In genomic region chr12:26286186-26286585, GRCh38 we compare ENCODE assay signal across 22 cellular contexts.
DNase-seq lines count a peak whose midpoint lies in the region; ATAC-seq, FAIRE-seq and TF ChIP-seq lines count a peak whose summit lies in the region.
"Had no signal": no experiment of that assay in that cellular context is flagged by ENCODE, and none has a peak within 500 bp of the region (broad histone marks: within the 10 kb centered on the region; RNA-seq: fewer than 3 reads in every experiment).

No MANE protein-coding gene starts in this region.

- no peaks in the 10 kb centered on the region for H3K36me3 ChIP-seq in astrocyte (ENCODE audit: insufficient read depth, low read length)
- H3K36me3 ChIP-seq in tibial artery, result no peaks in the 10 kb centered on the region
- H3K36me3 ChIP-seq in SJCRH30, result no peaks in the 10 kb centered on the region
- H3K36me3 ChIP-seq: BE2C, HAP-1, SJSA1 had no signal

- H3K27ac ChIP-seq in astrocyte (ENCODE audit: low read depth, low read length), result no peak overlapping the region
- H3K27ac ChIP-seq in tibial artery, result peak overlapping the region; percentile 81 to 89
- H3K27ac ChIP-seq in SJCRH30, result no peak overlapping the region
- H3K27ac ChIP-seq: 22Rv1, GM23248, SJSA1 had no signal

- intact Hi-C loops in tibial artery (cut with DNase I; ENCODE audit: low total_unique reads), result no loop called here

- FAIRE-seq in astrocyte (lab: Jason Lieb, UNC), result no peak
- FAIRE-seq: GM12878 had no signal

- H3K27me3 ChIP-seq in astrocyte (ENCODE audit: insufficient read depth, low read length), result no peaks in the 10 kb centered on the region
- no peaks in the 10 kb centered on the region for H3K27me3 ChIP-seq in tibial artery
- no peaks in the 10 kb centered on the region for H3K27me3 ChIP-seq in SJCRH30
- H3K27me3 ChIP-seq: BE2C, SJSA1 had no signal

- H4K20me1 ChIP-seq in astrocyte (ENCODE audit: insufficient read depth, low read length), result no peaks in the 10 kb centered on the region

- H3K4me3 Mint-ChIP-seq in astrocyte (ENCODE audit: unreplicated experiment), result no peak overlapping the region
- H3K4me3 Mint-ChIP-seq: CD4-positive, CD25-positive, alpha-beta regulatory T cell had no signal

- no peaks in the 10 kb centered on the region for H3K4me1 ChIP-seq in astrocyte (ENCODE audit: insufficient read depth, low read length)
- peaks cover 0 to 21% (median 20%) of the 10 kb centered on the region in 4 donors for H3K4me1 ChIP-seq in tibial artery
- peaks cover 9% of the 10 kb centered on the region for H3K4me1 ChIP-seq in SJCRH30
- H3K4me1 ChIP-seq: BE2C, HAP-1, SJSA1 had no signal

- H3K9me3 ChIP-seq in astrocyte (ENCODE audit: insufficient read depth, low read depth, low read length) (no peaks in the 10 kb centered on the region), tibial artery (no peaks in the 10 kb centered on the region), SJCRH30 (replicated peaks) (no peaks in the 10 kb centered on the region)
- H3K9me3 ChIP-seq: BE2C, HAP-1 had no signal

- H3K9me3 Mint-ChIP-seq in astrocyte (ENCODE audit: unreplicated experiment), result no peaks in the 10 kb centered on the region

- no peak overlapping the region for H2AFZ ChIP-seq in astrocyte (ENCODE audit: low read depth, low read length)
- H2AFZ ChIP-seq: GM23248 had no signal

- H3K4me1 Mint-ChIP-seq in astrocyte (ENCODE audit: low read depth, unreplicated experiment), result no peaks in the 10 kb centered on the region
- H3K4me1 Mint-ChIP-seq: CD4-positive, CD25-positive, alpha-beta regulatory T cell had no signal

- no peak for ATAC-seq in HG03196 (IDR thresholded peaks at IDR 0.05; ENCODE audit: unreplicated experiment)
- ATAC-seq: GM12878 had no signal

- DNase-seq in NCI-H2171 treated with DMSO at 0.1 percent for 48 hours (lab: John Stamatoyannopoulos, UW) (peak; percentile 59), NCI-H2171 (lab: John Stamatoyannopoulos, UW) (no peak), NCI-H446 (lab: John Stamatoyannopoulos, UW) (peak; percentile 84 to 94), astrocyte (ENCODE audit: low read depth) (peak; percentile 54), tibial artery (no peak), germinal center (ENCODE audit: low spot score) (no peak), SJCRH30 (no peak)
- DNase-seq: BE2C; CD4-positive, CD25-positive, alpha-beta regulatory T cell; COR-L47; DMS153; GM23248; NCI-H1417 treated with DMSO at 0.1 percent for 48 hours; NCI-H1930; NCI-H510A; NCI-H774; SW 1271 had no signal

- H3K4me3 ChIP-seq in astrocyte (ENCODE audit: insufficient read depth, low read depth, low read length), result no peak overlapping the region
- H3K4me3 ChIP-seq in tibial artery, result no peak overlapping the region
- no peak overlapping the region for H3K4me3 ChIP-seq in SJCRH30
- H3K4me3 ChIP-seq: GM12878, GM23248, HAP-1, SJSA1 had no signal

- H3K27ac Mint-ChIP-seq in astrocyte (ENCODE audit: unreplicated experiment), result no peak overlapping the region
- H3K27ac Mint-ChIP-seq: CD4-positive, CD25-positive, alpha-beta regulatory T cell had no signal

- H3K36me3 Mint-ChIP-seq in astrocyte (ENCODE audit: low read depth, unreplicated experiment), result no peaks in the 10 kb centered on the region
- H3K36me3 Mint-ChIP-seq: CD4-positive, CD25-positive, alpha-beta regulatory T cell had no signal

- H3K79me2 ChIP-seq in astrocyte (ENCODE audit: insufficient read depth, low read length), result no peaks in the 10 kb centered on the region

- no peak overlapping the region for H3K4me2 ChIP-seq in astrocyte (ENCODE audit: low read length)

- H3K9ac ChIP-seq in astrocyte (ENCODE audit: low read length), result no peak overlapping the region
- H3K9ac ChIP-seq: GM23248 had no signal

- no peak for TF ChIP-seq CTCF in astrocyte (IDR thresholded peaks at IDR 0.05; ENCODE audit: insufficient read depth, low read depth, low read length)
- TF ChIP-seq CTCF in tibial artery (IDR thresholded peaks at IDR 0.05), result no peak

- H3K27me3 Mint-ChIP-seq in astrocyte (ENCODE audit: low read depth, unreplicated experiment), result peaks cover 5% of the 10 kb centered on the region
- H3K27me3 Mint-ChIP-seq: CD4-positive, CD25-positive, alpha-beta regulatory T cell had no signal

Comparison
In these comparisons a context has a peak if more than half of its experiments do, and no peak if none do; other contexts are left out.
1. DNase-seq: peak in NCI-H2171 treated with DMSO at 0.1 percent for 48 hours (single experiment), NCI-H446 (2 of 2) and astrocyte (single experiment); none in NCI-H2171 (single experiment), tibial artery (0 of 2), germinal center (single experiment) and SJCRH30 (0 of 2).
2. H3K27ac ChIP-seq: peak in tibial artery (2 of 2); none in astrocyte (single experiment) and SJCRH30 (single experiment).